In genomic region chr6:88492824-88493223, GRCh38 we compare ENCODE assay signal across 9 cellular contexts.
A peak's percentile ranks its signal among the peaks of the same experiment; 100 is the strongest.
DNase-seq lines count a peak whose midpoint lies in the region; ATAC-seq and TF ChIP-seq lines count a peak whose summit lies in the region.
"Had no signal": no experiment of that assay in that cellular context is flagged by ENCODE, and none has a peak within 500 bp of the region (broad histone marks: within the 10 kb centered on the region; RNA-seq: fewer than 3 reads in every experiment).

No MANE protein-coding gene starts in this region.

- no peaks in the 10 kb centered on the region for H3K79me2 ChIP-seq in GM23248 (ENCODE audit: insufficient read depth)
- no peaks in the 10 kb centered on the region for H3K79me2 ChIP-seq in SK-N-SH (ENCODE audit: insufficient read depth)

- POLR2A ChIA-PET in SK-N-SH (lab: Yijun Ruan, JAX), result no interaction called here

- H3K4me3 ChIP-seq in GM23248 (no peak overlapping the region), SK-N-SH (ENCODE audit: low read depth in 2 of 2, low read length in 1 of 2) (no peak overlapping the region), esophagus squamous epithelium (no peak overlapping the region)

- CTCF ChIA-PET in SK-N-SH (lab: Yijun Ruan, JAX), result interaction anchor here (0.5 to 1.8 kb wide), 11 partner anchors 9 to 661 kb away, joined by 3 to 13 read pairs (median 4); no protein-coding TSS in a partner anchor

- H3K9ac ChIP-seq in GM23248, result no peak overlapping the region
- H3K9ac ChIP-seq in SK-N-SH, result no peak overlapping the region

- no peaks in the 10 kb centered on the region; the same call in 1 of the 2 replicates for H3K27me3 ChIP-seq in GM23248 (replicated peaks; ENCODE audit: insufficient read depth)
- H3K27me3 ChIP-seq in SK-N-SH (ENCODE audit: insufficient read depth), result peaks cover 5% of the 10 kb centered on the region; the same call in 1 of the 2 replicates
- no peaks in the 10 kb centered on the region for H3K27me3 ChIP-seq in esophagus squamous epithelium

- H3K9me3 ChIP-seq in GM23248 (ENCODE audit: low read depth) (no peaks in the 10 kb centered on the region), SK-N-SH (no peaks in the 10 kb centered on the region), esophagus squamous epithelium (no peaks in the 10 kb centered on the region)

- ATAC-seq in HG03342 (IDR thresholded peaks at IDR 0.05; ENCODE audit: unreplicated experiment), result no peak

- TF ChIP-seq CTCF in SK-N-SH (IDR thresholded peaks at IDR 0.05) (peak; percentile 60), esophagus squamous epithelium (IDR thresholded peaks at IDR 0.05) (peak in 2 of 6 experiments; percentile 19 to 30)

- TF ChIP-seq EP300 in SK-N-SH (IDR thresholded peaks at IDR 0.05; ENCODE audit: borderline replicate concordance in 1 of 2, low read depth in 1 of 2, low read length in 1 of 2), result no peak

- no peak overlapping the region for H3K27ac ChIP-seq in GM23248
- H3K27ac ChIP-seq in SK-N-SH (ENCODE audit: low read depth in 2 of 2, low read length in 1 of 2), result no peak overlapping the region
- no peak overlapping the region for H3K27ac ChIP-seq in esophagus squamous epithelium

- H3F3A ChIP-seq in GM23248 (ENCODE audit: insufficient read depth), result no peaks in the 10 kb centered on the region
- no peaks in the 10 kb centered on the region for H3F3A ChIP-seq in SK-N-SH (replicated peaks; ENCODE audit: insufficient read depth)

- H3K4me2 ChIP-seq in GM23248 (ENCODE audit: unreplicated experiment), result no peak overlapping the region
- no peak overlapping the region for H3K4me2 ChIP-seq in SK-N-SH

- TF ChIP-seq POLR2A in esophagus squamous epithelium (IDR thresholded peaks at IDR 0.05), result no peak

- DNase-seq in AG08396 (ENCODE audit: low spot score) (peak; percentile 17), GM23248 (peak; percentile 63), SK-N-SH (peak; percentile 19), iPS DF 4.7 (ENCODE audit: extremely low read depth, low spot score) (peak; percentile 7), ecto neural progenitor cell (ENCODE audit: low spot score) (no peak), esophagus squamous epithelium (lab: John Stamatoyannopoulos, UW) (no peak), NCI-H226 (no peak)
- DNase-seq: activated CD4-positive, alpha-beta memory T cell treated with anti-CD3 and anti-CD28 coated beads for 36 hours had no signal

- H3K36me3 ChIP-seq in GM23248 (ENCODE audit: low read depth), result no peaks in the 10 kb centered on the region
- no peaks in the 10 kb centered on the region for H3K36me3 ChIP-seq in SK-N-SH (replicated peaks in 1 of 2; ENCODE audit: control insufficient read depth in 1 of 2, insufficient read depth in 2 of 2, low read length in 1 of 2)
- no peaks in the 10 kb centered on the region for H3K36me3 ChIP-seq in esophagus squamous epithelium

- H2AFZ ChIP-seq in GM23248 (no peak overlapping the region), SK-N-SH (ENCODE audit: low read depth) (no peak overlapping the region)

- peak; percentile 67 for TF ChIP-seq RAD21 in SK-N-SH (IDR thresholded peaks at IDR 0.05; ENCODE audit: low read length)

- intact Hi-C loops in esophagus squamous epithelium (cut with DNase I), result no loop called here

- H3K9me2 ChIP-seq in GM23248 (ENCODE audit: insufficient read depth) (no peaks in the 10 kb centered on the region), SK-N-SH (no peaks in the 10 kb centered on the region)

- H4K20me1 ChIP-seq in GM23248 (ENCODE audit: insufficient read depth) (no peaks in the 10 kb centered on the region), SK-N-SH (ENCODE audit: insufficient read depth) (no peaks in the 10 kb centered on the region)

- in situ Hi-C loops in GM23248 (cut with MboI), result no loop called here

- 86 to 89% methylated on average over 2 of the region's 2 CpGs for WGBS in GM23248 (ENCODE audit: low coverage in 1 of 2, low lambda C conversion rate in 2 of 2, missing lambda C conversion rate in 2 of 2), 2 experiments
- 53% methylated on average over 2 of the region's 2 CpGs for WGBS in SK-N-SH (ENCODE audit: low lambda C conversion rate)
- 68 to 77% methylated on average over 2 of the region's 2 CpGs for WGBS in esophagus squamous epithelium, 2 donors

- H3K4me1 ChIP-seq in GM23248 (ENCODE audit: insufficient read depth), result no peaks in the 10 kb centered on the region
- no peaks in the 10 kb centered on the region for H3K4me1 ChIP-seq in SK-N-SH (ENCODE audit: control insufficient read depth in 1 of 2, insufficient read depth in 2 of 2, low read depth in 1 of 2, low read length in 1 of 2)
- H3K4me1 ChIP-seq in esophagus squamous epithelium, result no peaks in the 10 kb centered on the region

TF ChIP-seq in SK-N-SH, 30 proteins besides CTCF, POLR2A, EP300 and RAD21:
- TF ChIP-seq SMC3 (IDR thresholded peaks at IDR 0.05; ENCODE audit: low read depth, low read length) (peak; percentile 41), PBX3 (IDR thresholded peaks at IDR 0.05) (no peak)

Comparison
In these comparisons a context has a peak if more than half of its experiments do, and no peak if none do; other contexts are left out.
1. DNase-seq: peak in AG08396 (single experiment), GM23248 (single experiment), SK-N-SH (single experiment) and iPS DF 4.7 (single experiment); none in ecto neural progenitor cell (single experiment), esophagus squamous epithelium (single experiment) and NCI-H226 (single experiment).